ENCODE assay signal across 18 cellular contexts in genomic region chr12:89151536-89151935, GRCh38.
"Had no signal": no experiment of that assay in that cellular context is flagged by ENCODE, and none has a peak within 500 bp of the region (broad histone marks: within the 10 kb centered on the region; RNA-seq: fewer than 3 reads in every experiment).

No MANE protein-coding gene starts in this region.

- H3K4me2 ChIP-seq: neural progenitor cell had no signal

- H3K9me3 ChIP-seq: heart left ventricle, lower lobe of right lung, upper lobe of left lung, uterus had no signal

- DNase-seq: cortex of kidney; dorsolateral prefrontal cortex; effector CD8-positive, alpha-beta T cell; heart left ventricle; hippocampal formation; immature natural killer cell; left lung; lower lobe of right lung; midbrain; posterior cingulate gyrus; stimulated activated CD4-positive, alpha-beta T cell treated with anti-CD3 and anti-CD28 coated beads, Interleukin-2, amount 100 ng/mL, for 24 hours; stimulated activated naive CD4-positive, alpha-beta T cell treated with Interleukin-2 at 50 U/mL for 16 hours; tibial artery; upper lobe of left lung; uterus had no signal

- H3K27me3 ChIP-seq: dorsolateral prefrontal cortex, heart left ventricle, left lung, neural progenitor cell, tibial artery, upper lobe of left lung, uterus had no signal

- H3K4me3 ChIP-seq: dorsolateral prefrontal cortex, heart left ventricle, left lung, lower lobe of right lung, neural progenitor cell, tibial artery, upper lobe of left lung, uterus had no signal

- H3K4me1 ChIP-seq: neural progenitor cell, tibial artery, uterus had no signal

- H3K27ac ChIP-seq: dorsolateral prefrontal cortex, heart left ventricle, left lung, lower lobe of right lung, neural progenitor cell, tibial artery, upper lobe of left lung, uterus had no signal

- H3K9ac ChIP-seq: neural progenitor cell had no signal

- H2AFZ ChIP-seq: neural progenitor cell had no signal

- ATAC-seq: heart left ventricle; left lung; lower lobe of right lung; natural killer cell treated with Interleukin-12 subunit alpha and Interleukin-12 subunit beta and Interleukin-15 and Interleukin-18, amount 100 ng/mL, for 72 hours; sciatic nerve had no signal

- H3K36me3 ChIP-seq: heart left ventricle, left lung, lower lobe of right lung, neural progenitor cell, tibial artery, upper lobe of left lung, uterus had no signal
